Comparison of ENCODE assay signal across 1 cellular context in genomic region chr2:186058604-186059003, GRCh38.
TF ChIP-seq lines count a peak whose summit lies in the region.

No MANE protein-coding gene starts in this region.

TF ChIP-seq in GM23338, 12 proteins besides CTCF, POLR2A, EP300 and RAD21:
- TF ChIP-seq, protein P1, sequence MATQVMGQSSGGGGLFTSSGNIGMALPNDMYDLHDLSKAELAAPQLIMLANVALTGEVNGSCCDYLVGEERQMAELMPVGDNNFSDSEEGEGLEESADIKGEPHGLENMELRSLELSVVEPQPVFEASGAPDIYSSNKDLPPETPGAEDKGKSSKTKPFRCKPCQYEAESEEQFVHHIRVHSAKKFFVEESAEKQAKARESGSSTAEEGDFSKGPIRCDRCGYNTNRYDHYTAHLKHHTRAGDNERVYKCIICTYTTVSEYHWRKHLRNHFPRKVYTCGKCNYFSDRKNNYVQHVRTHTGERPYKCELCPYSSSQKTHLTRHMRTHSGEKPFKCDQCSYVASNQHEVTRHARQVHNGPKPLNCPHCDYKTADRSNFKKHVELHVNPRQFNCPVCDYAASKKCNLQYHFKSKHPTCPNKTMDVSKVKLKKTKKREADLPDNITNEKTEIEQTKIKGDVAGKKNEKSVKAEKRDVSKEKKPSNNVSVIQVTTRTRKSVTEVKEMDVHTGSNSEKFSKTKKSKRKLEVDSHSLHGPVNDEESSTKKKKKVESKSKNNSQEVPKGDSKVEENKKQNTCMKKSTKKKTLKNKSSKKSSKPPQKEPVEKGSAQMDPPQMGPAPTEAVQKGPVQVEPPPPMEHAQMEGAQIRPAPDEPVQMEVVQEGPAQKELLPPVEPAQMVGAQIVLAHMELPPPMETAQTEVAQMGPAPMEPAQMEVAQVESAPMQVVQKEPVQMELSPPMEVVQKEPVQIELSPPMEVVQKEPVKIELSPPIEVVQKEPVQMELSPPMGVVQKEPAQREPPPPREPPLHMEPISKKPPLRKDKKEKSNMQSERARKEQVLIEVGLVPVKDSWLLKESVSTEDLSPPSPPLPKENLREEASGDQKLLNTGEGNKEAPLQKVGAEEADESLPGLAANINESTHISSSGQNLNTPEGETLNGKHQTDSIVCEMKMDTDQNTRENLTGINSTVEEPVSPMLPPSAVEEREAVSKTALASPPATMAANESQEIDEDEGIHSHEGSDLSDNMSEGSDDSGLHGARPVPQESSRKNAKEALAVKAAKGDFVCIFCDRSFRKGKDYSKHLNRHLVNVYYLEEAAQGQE (IDR thresholded peaks at IDR 0.05; ENCODE audit: unreplicated experiment): no peak
- no peak for TF ChIP-seq JUNB (IDR thresholded peaks at IDR 0.05; ENCODE audit: unreplicated experiment)
- TF ChIP-seq EZH2phosphoT487 (IDR thresholded peaks at IDR 0.05; ENCODE audit: unreplicated experiment): no peak
- no peak for TF ChIP-seq ZNF331 (CRISPR knock-in tag; IDR thresholded peaks at IDR 0.05; ENCODE audit: low read depth)
- TF ChIP-seq NANOG (IDR thresholded peaks at IDR 0.05; ENCODE audit: borderline replicate concordance): no peak
- TF ChIP-seq ETS1 (IDR thresholded peaks at IDR 0.05): no peak
- TF ChIP-seq POLR2AphosphoS5 (IDR thresholded peaks at IDR 0.05; ENCODE audit: low read depth): no peak
- no peak for TF ChIP-seq EZH2 (IDR thresholded peaks at IDR 0.05; ENCODE audit: low read depth, unreplicated experiment)
TF ChIP-seq in GM23338: peak in this region for 0.
